9 cellular contexts compared by ENCODE assay signal in genomic region chr2:136764397-136765255, GRCh38. TPM values are rescaled to one million over a fixed set of nuclear protein-coding genes. Genes with fewer than 3 reads are reported as not detected.
DNase-seq lines count a peak whose midpoint lies in the region; ATAC-seq and TF ChIP-seq lines count a peak whose summit lies in the region.
"Had no signal": no experiment of that assay in that cellular context is flagged by ENCODE, and none has a peak within 500 bp of the region (broad histone marks: within the 10 kb centered on the region; RNA-seq: fewer than 3 reads in every experiment).

No MANE protein-coding gene starts in this region.

- H3K4me3 ChIP-seq in MM.1S (ENCODE audit: low read length) (peak overlapping the region; percentile 77), parathyroid adenoma (ENCODE audit: low read depth, low read length) (peak overlapping the region; percentile 47), BE2C (ENCODE audit: low read depth, low read length) (no peak overlapping the region)

- H3K27me3 ChIP-seq in MM.1S (replicated peaks; ENCODE audit: insufficient read depth, low read length): peaks cover 3% of the 10 kb centered on the region; the same call in 1 of the 2 replicates
- no peaks in the 10 kb centered on the region for H3K27me3 ChIP-seq in parathyroid adenoma (ENCODE audit: control insufficient read depth, insufficient read depth, low read length)
- H3K27me3 ChIP-seq in BE2C: peaks cover 16% of the 10 kb centered on the region

- DNase-seq in DMS79 treated with DMSO at 0.1 percent for 48 hours (lab: John Stamatoyannopoulos, UW): peak; percentile 87
- peak; percentile 46 for DNase-seq in MM.1S
- DNase-seq in BE2C: no peak
- no peak for DNase-seq in foreskin melanocyte
- DNase-seq: activated B cell treated with CpG ODN at 0.5 μM for 24 hours had no signal

- ATAC-seq in esophagus mucosa (peak; percentile 89), GM21528 (IDR thresholded peaks at IDR 0.05; ENCODE audit: low FRiP score, unreplicated experiment) (no peak), HG02610 (IDR thresholded peaks at IDR 0.05; ENCODE audit: unreplicated experiment) (no peak)

- no peaks in the 10 kb centered on the region for H3F3A ChIP-seq in MM.1S (ENCODE audit: insufficient read depth, low read length)

- H3K9me3 ChIP-seq in MM.1S (replicated peaks; ENCODE audit: insufficient read depth, low read length): no peaks in the 10 kb centered on the region
- H3K9me3 ChIP-seq in parathyroid adenoma (ENCODE audit: control insufficient read depth, low read length): no peaks in the 10 kb centered on the region
- no peaks in the 10 kb centered on the region for H3K9me3 ChIP-seq in BE2C

- TF ChIP-seq CTCF in MM.1S (IDR thresholded peaks at IDR 0.05; ENCODE audit: low read length): no peak
- no peak for TF ChIP-seq CTCF in parathyroid adenoma (IDR thresholded peaks at IDR 0.05)
- TF ChIP-seq CTCF in BE2C (IDR thresholded peaks at IDR 0.05; ENCODE audit: low read depth, low read length): no peak

- H3K4me2 ChIP-seq in MM.1S (ENCODE audit: low read depth, low read length) (peak overlapping the region; percentile 91), parathyroid adenoma (ENCODE audit: low read length) (peak overlapping the region; percentile 92)

- H3K79me2 ChIP-seq in MM.1S (ENCODE audit: low read length): no peaks in the 10 kb centered on the region
- H3K79me2 ChIP-seq in parathyroid adenoma: no peaks in the 10 kb centered on the region

- no peaks in the 10 kb centered on the region; the same call in 1 of the 2 replicates for H3K4me1 ChIP-seq in MM.1S (ENCODE audit: low read length)
- H3K4me1 ChIP-seq in parathyroid adenoma: no peaks in the 10 kb centered on the region
- H3K4me1 ChIP-seq in BE2C: no peaks in the 10 kb centered on the region

- H3K27ac ChIP-seq in MM.1S (ENCODE audit: low read length) (no peak overlapping the region), parathyroid adenoma (no peak overlapping the region)

- no peaks in the 10 kb centered on the region for H4K20me1 ChIP-seq in MM.1S (ENCODE audit: insufficient read depth, low read length)

- H3K36me3 ChIP-seq in MM.1S (replicated peaks; ENCODE audit: insufficient read depth, low read length): no peaks in the 10 kb centered on the region
- no peaks in the 10 kb centered on the region for H3K36me3 ChIP-seq in parathyroid adenoma (ENCODE audit: control insufficient read depth, insufficient read depth, low read length)
- H3K36me3 ChIP-seq in BE2C: no peaks in the 10 kb centered on the region

- H3K9me2 ChIP-seq in MM.1S (replicated peaks; ENCODE audit: insufficient read depth, low read length): no peaks in the 10 kb centered on the region

- H2AFZ ChIP-seq in MM.1S (ENCODE audit: low read length): peak overlapping the region; percentile 74
- no peak overlapping the region for H2AFZ ChIP-seq in parathyroid adenoma

- H3K9ac ChIP-seq in MM.1S (ENCODE audit: low read length): no peak overlapping the region
- H3K9ac ChIP-seq in parathyroid adenoma: no peak overlapping the region

RNA-seq across cellular contexts. Expression of gene THSD7B, which starts 0.7 kb away (rescaled TPM):
- 0.88 TPM for total RNA-seq in esophagus mucosa
- polyA plus RNA-seq in BE2C (2012; ENCODE audit: insufficient read depth, insufficient read length, low read depth): 0.74 TPM
- total RNA-seq: activated B cell treated with CpG ODN at 0.5 μM for 24 hours had no signal

Comparison
In these comparisons a context has a peak if more than half of its experiments do, and no peak if none do; other contexts are left out.
1. DNase-seq: peak in DMS79 treated with DMSO at 0.1 percent for 48 hours (single experiment) and MM.1S (single experiment); none in BE2C (single experiment) and foreskin melanocyte (single experiment).